In genomic region chr7:101391991-101392390, GRCh38 we compare ENCODE assay signal across 31 cellular contexts. TPM values are rescaled to one million over a fixed set of nuclear protein-coding genes. Genes with fewer than 3 reads are reported as not detected.
A peak's percentile ranks its signal among the peaks of the same experiment; 100 is the strongest.
DNase-seq lines count a peak whose midpoint lies in the region; ATAC-seq lines count a peak whose summit lies in the region.
"Had no signal": no experiment of that assay in that cellular context is flagged by ENCODE, and none has a peak within 500 bp of the region (broad histone marks: within the 10 kb centered on the region; RNA-seq: fewer than 3 reads in every experiment).

No MANE protein-coding gene starts in this region.

- H3K9me3 ChIP-seq in T-helper 17 cell (ENCODE audit: control insufficient read depth, low read length, poor library complexity, severe bottlenecking), result no peaks in the 10 kb centered on the region
- H3K9me3 ChIP-seq in iPS-20b (ENCODE audit: insufficient read depth, low read depth, low read length), result no peaks in the 10 kb centered on the region
- peaks cover 4% of the 10 kb centered on the region for H3K9me3 ChIP-seq in trophoblast cell (ENCODE audit: insufficient read depth, low read depth, low read length)
- H3K9me3 ChIP-seq: psoas muscle, SJSA1, tibial nerve had no signal

- H3K27me3 ChIP-seq in iPS-20b (ENCODE audit: insufficient read depth, low read length) (no peaks in the 10 kb centered on the region), trophoblast cell (ENCODE audit: insufficient read depth, low read length) (no peaks in the 10 kb centered on the region)
- H3K27me3 ChIP-seq: cardiac muscle cell, SJSA1 had no signal

- no peaks in the 10 kb centered on the region for H3K36me3 ChIP-seq in iPS-20b (ENCODE audit: insufficient read depth, low read depth, low read length)
- peaks cover 2% of the 10 kb centered on the region in 2 experiments for H3K36me3 ChIP-seq in trophoblast cell (ENCODE audit: control insufficient read depth in 1 of 2, insufficient read depth in 2 of 2, low read length in 2 of 2)
- H3K36me3 ChIP-seq: cardiac muscle cell, SJSA1, tibial nerve had no signal

- no peaks in the 10 kb centered on the region for H3K36me3 Mint-ChIP-seq in activated CD4-positive, alpha-beta T cell treated with anti-CD3 and anti-CD28 coated beads, Interleukin-2, amount 10 ng/mL, durations not matched to agents 24 days and 14 days (ENCODE audit: low read depth)
- H3K36me3 Mint-ChIP-seq in T-helper 17 cell (ENCODE audit: low read depth), result no peaks in the 10 kb centered on the region

- H3K27ac ChIP-seq in iPS-20b (ENCODE audit: low read length), result peak overlapping the region; percentile 44
- H3K27ac ChIP-seq in trophoblast cell (ENCODE audit: low read depth, low read length), result no peak overlapping the region
- H3K27ac ChIP-seq: 22Rv1, cardiac muscle cell, HL-60, psoas muscle, SJSA1, skin epidermis, tibial nerve had no signal

- ATAC-seq in T-helper 17 cell (no peak), GM21526 (IDR thresholded peaks at IDR 0.05; ENCODE audit: low FRiP score, unreplicated experiment) (no peak)
- ATAC-seq: left cardiac atrium, psoas muscle had no signal

- H3K4me1 ChIP-seq in iPS-20b (ENCODE audit: insufficient read depth, low read length), result peaks cover 11% of the 10 kb centered on the region; the same call in 1 of the 2 replicates
- H3K4me1 ChIP-seq in trophoblast cell (ENCODE audit: control insufficient read depth in 1 of 2, insufficient read depth in 2 of 2, low read length in 2 of 2), result peaks cover 22 to 24% of the 10 kb centered on the region in 2 experiments
- H3K4me1 ChIP-seq: psoas muscle, SJSA1 had no signal

- no peak overlapping the region for H3K23ac ChIP-seq in trophoblast cell (ENCODE audit: low read length)

- H3K4me3 ChIP-seq in iPS-20b (ENCODE audit: low read length) (no peak overlapping the region), trophoblast cell (ENCODE audit: low read depth, low read length) (no peak overlapping the region)
- H3K4me3 ChIP-seq: cardiac muscle cell, psoas muscle, SJSA1, skin epidermis, tibial nerve had no signal

- no peak overlapping the region for H2BK5ac ChIP-seq in trophoblast cell (ENCODE audit: low read depth, low read length, poor library complexity)

- H4K91ac ChIP-seq in trophoblast cell (ENCODE audit: low read depth, low read length), result no peak overlapping the region

- H3K4me3 Mint-ChIP-seq in activated CD4-positive, alpha-beta T cell treated with anti-CD3 and anti-CD28 coated beads, Interleukin-2, amount 10 ng/mL, durations not matched to agents 24 days and 14 days, result peak overlapping the region; percentile 51
- peak overlapping the region; percentile 58 for H3K4me3 Mint-ChIP-seq in T-helper 17 cell

- H2AK5ac ChIP-seq in trophoblast cell (ENCODE audit: low read length), result peak overlapping the region; percentile 81

- no peak overlapping the region for H4K12ac ChIP-seq in trophoblast cell (ENCODE audit: low read depth, low read length)

- H3K27me3 Mint-ChIP-seq in activated CD4-positive, alpha-beta T cell treated with anti-CD3 and anti-CD28 coated beads, Interleukin-2, amount 10 ng/mL, durations not matched to agents 24 days and 14 days, result peaks cover 11% of the 10 kb centered on the region
- peaks cover 6% of the 10 kb centered on the region for H3K27me3 Mint-ChIP-seq in T-helper 17 cell

- peaks cover 8% of the 10 kb centered on the region for H3K4me1 Mint-ChIP-seq in activated CD4-positive, alpha-beta T cell treated with anti-CD3 and anti-CD28 coated beads, Interleukin-2, amount 10 ng/mL, durations not matched to agents 24 days and 14 days
- H3K4me1 Mint-ChIP-seq in T-helper 17 cell, result peaks cover 11% of the 10 kb centered on the region

- peak overlapping the region; percentile 71 for H3K14ac ChIP-seq in trophoblast cell (ENCODE audit: low read length)

- H3K9ac ChIP-seq in iPS-20b (ENCODE audit: low read depth, low read length) (no peak overlapping the region), trophoblast cell (ENCODE audit: low read length) (no peak overlapping the region)

- no peak overlapping the region for H4K8ac ChIP-seq in trophoblast cell (ENCODE audit: low read depth, low read length)

- intact Hi-C loops in activated CD4-positive, alpha-beta T cell treated with anti-CD3 and anti-CD28 coated beads, Interleukin-2, amount 10 ng/mL, durations not matched to agents 24 days and 14 days (cut with micrococcal nuclease), result no loop called here

- no peak overlapping the region for H2BK120ac ChIP-seq in trophoblast cell (ENCODE audit: insufficient read depth, low read length, poor library complexity)

- peaks cover 18% of the 10 kb centered on the region for H3K79me1 ChIP-seq in trophoblast cell (ENCODE audit: low read length)

- H3K79me2 ChIP-seq in trophoblast cell (ENCODE audit: control insufficient read depth, insufficient read depth, low read length, poor library complexity), result peaks cover 2% of the 10 kb centered on the region

- peak overlapping the region; percentile 52 for H3K4ac ChIP-seq in trophoblast cell (ENCODE audit: low read depth, low read length)

- no peaks in the 10 kb centered on the region for H3K9me3 Mint-ChIP-seq in activated CD4-positive, alpha-beta T cell treated with anti-CD3 and anti-CD28 coated beads, Interleukin-2, amount 10 ng/mL, durations not matched to agents 24 days and 14 days

- H3K18ac ChIP-seq in trophoblast cell (ENCODE audit: low read length), result peak overlapping the region; percentile 58

- H2BK12ac ChIP-seq in trophoblast cell (ENCODE audit: low read length), result peak overlapping the region; percentile 42

- H3K4me2 ChIP-seq in trophoblast cell (ENCODE audit: low read length), result no peak overlapping the region

- H2AFZ ChIP-seq in trophoblast cell (ENCODE audit: insufficient read depth, low read length, poor library complexity), result peak overlapping the region; percentile 35

- WGBS in trophoblast cell (ENCODE audit: extremely low coverage, insufficient coverage, insufficient read length), result no CpG with 5 or more reads among the region's 6 CpGs

- H3K27ac Mint-ChIP-seq in activated CD4-positive, alpha-beta T cell treated with anti-CD3 and anti-CD28 coated beads, Interleukin-2, amount 10 ng/mL, durations not matched to agents 24 days and 14 days, result no peak overlapping the region
- H3K27ac Mint-ChIP-seq in T-helper 17 cell, result peak overlapping the region; percentile 77

- no peak for DNase-seq in activated CD4-positive, alpha-beta T cell treated with anti-CD3 and anti-CD28 coated beads, Interleukin-2, amount 10 ng/mL, durations not matched to agents 24 days and 14 days
- no peak for DNase-seq in activated CD4-positive, alpha-beta T cell treated with anti-CD3 and anti-CD28 coated beads for 4 hours
- DNase-seq in T-helper 17 cell, result no peak
- DNase-seq in trophoblast cell, result no peak
- DNase-seq in AG08396 (ENCODE audit: low spot score), result no peak
- DNase-seq in nucleus accumbens (lab: John Stamatoyannopoulos, UW), result no peak
- DNase-seq: activated CD4-positive, alpha-beta T cell treated with anti-CD3 and anti-CD28 coated beads for 48 hours; activated CD8-positive, alpha-beta memory T cell treated with anti-CD3 and anti-CD28 coated beads, Interleukin-2, amount 50 U/mL, for 4 hours; activated effector memory CD4-positive, alpha-beta T cell treated with Interleukin-2 at 50 U/mL for 16 hours; AML-193; Calu3; left cardiac atrium; NCI-H1092; NCI-H1930; NCI-H446; NK-92 treated with Interleukin-12 subunit alpha and Interleukin-12 subunit beta, amount 100 ng/mL, for 24 hours; psoas muscle; stimulated activated CD4-positive, alpha-beta T cell treated with anti-CD3 and anti-CD28 coated beads, Interleukin-1b, Interleukin-23, amount 100 ng/mL, for 48 hours; stimulated activated naive CD4-positive, alpha-beta T cell had no signal

RNA-seq across cellular contexts. Expression of gene COL26A1, which starts 29.3 kb away (rescaled TPM):
- total RNA-seq in activated CD4-positive, alpha-beta T cell treated with anti-CD3 and anti-CD28 coated beads, Interleukin-2, amount 10 ng/mL, durations not matched to agents 24 days and 14 days, result not detected in 2 replicates
- not detected for total RNA-seq in T-helper 17 cell
- polyA plus RNA-seq in trophoblast cell (2013), result 121 and 128 TPM in 2 replicates
- total RNA-seq: Calu3; fibroblast of lung; glomerular endothelial cell; H4; left cardiac atrium; psoas muscle; SJSA1; T-helper 1 cell treated with Interleukin-12 subunit alpha and Interleukin-12 subunit beta and Interleukin-4 antibody, amounts not matched to agents 30 ng/mL and 1 ng/mL, for 36 hours had no signal
